8 cellular contexts compared by ENCODE assay signal in the genomic region with DNA sequence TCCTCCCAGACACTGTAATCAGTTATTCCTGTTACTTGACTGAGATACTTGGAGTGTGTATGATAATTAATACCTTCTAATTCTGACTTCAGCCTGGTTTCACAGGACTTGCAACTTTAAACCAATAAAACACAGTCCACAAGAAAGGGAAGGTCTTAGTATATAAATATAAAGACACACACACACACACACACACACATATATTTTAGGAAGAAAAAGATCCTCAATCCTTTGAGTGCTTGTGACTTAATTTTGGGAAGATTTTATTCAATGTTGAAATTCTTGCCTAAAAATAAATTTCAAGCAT. TPM values are rescaled to one million over a fixed set of nuclear protein-coding genes. Genes with fewer than 3 reads are reported as not detected.
DNase-seq lines count a peak whose midpoint lies in the region; ATAC-seq and TF ChIP-seq lines count a peak whose summit lies in the region.

No MANE protein-coding gene starts in this region.

- DNase-seq in CD14-positive monocyte (ENCODE audit: low spot score) (no peak), MG63 (no peak), nephron progenitor cell (no peak), GF-D8 (lab: John Stamatoyannopoulos, UW) (no peak), NCI-H187 (lab: John Stamatoyannopoulos, UW) (no peak), NCI-H2081 (lab: John Stamatoyannopoulos, UW) (no peak)

- peak overlapping the region; percentile 91 for H3K27ac ChIP-seq in cingulate gyrus (ENCODE audit: low read depth, low read length)

- H3K27ac Mint-ChIP-seq in CD14-positive monocyte (peak overlapping the region; percentile 90 to 96 (median 93)), nephron progenitor cell (peak overlapping the region; percentile 98)

- peak overlapping the region; percentile 73 for H3K4me3 ChIP-seq in MG63

- H3K9me3 Mint-ChIP-seq in CD14-positive monocyte, result peaks cover 0 to 1% (median 0%) of the 10 kb centered on the region in 7 donors
- H3K9me3 Mint-ChIP-seq in nephron progenitor cell, result peaks cover 3% of the 10 kb centered on the region

- no peaks in the 10 kb centered on the region for H3K27me3 Mint-ChIP-seq in CD14-positive monocyte (ENCODE audit: low read depth in 3 of 3)
- no peaks in the 10 kb centered on the region for H3K27me3 Mint-ChIP-seq in nephron progenitor cell (ENCODE audit: low read depth, poor library complexity)

- H3K27me3 ChIP-seq in MG63, result no peaks in the 10 kb centered on the region

- no peaks in the 10 kb centered on the region for H3K9me3 ChIP-seq in MG63

- H3K36me3 ChIP-seq in MG63, result no peaks in the 10 kb centered on the region; the same call in 1 of the 2 replicates

- H3K4me3 Mint-ChIP-seq in CD14-positive monocyte (peak overlapping the region; percentile 85 to 91), nephron progenitor cell (peak overlapping the region; percentile 84)

- no peak for ATAC-seq in activated CD4-positive, CD25-positive, alpha-beta regulatory T cell treated with anti-CD3 and anti-CD28 coated beads, Interleukin-2, amount 50 U/mL, for 24 hours

- peaks cover 41% of the 10 kb centered on the region for H3K4me1 Mint-ChIP-seq in CD14-positive monocyte
- peaks cover 35% of the 10 kb centered on the region for H3K4me1 Mint-ChIP-seq in nephron progenitor cell

- TF ChIP-seq CTCF in CD14-positive monocyte (IDR thresholded peaks at IDR 0.05) (no peak), nephron progenitor cell (IDR thresholded peaks at IDR 0.05) (no peak)

- no peaks in the 10 kb centered on the region for H3K36me3 Mint-ChIP-seq in CD14-positive monocyte
- H3K36me3 Mint-ChIP-seq in nephron progenitor cell (ENCODE audit: low read depth), result peaks cover 3% of the 10 kb centered on the region

- intact Hi-C loops in CD14-positive monocyte (cut with micrococcal nuclease), result no loop called here

RNA-seq across cellular contexts. Expression of gene VPS54, which starts 0.7 kb away (rescaled TPM):
- polyA plus RNA-seq in CD14-positive monocyte, result 10 to 100 TPM; 11.4 to 11.5 TPM
- total RNA-seq in MG63 (2014; rRNA removed; shearing (Covaris generic); ENCODE audit: low replicate concordance), result 14.6 and 19.1 TPM in 2 replicates
